Comparison of ENCODE assay signal across 8 cellular contexts in the genomic region with DNA sequence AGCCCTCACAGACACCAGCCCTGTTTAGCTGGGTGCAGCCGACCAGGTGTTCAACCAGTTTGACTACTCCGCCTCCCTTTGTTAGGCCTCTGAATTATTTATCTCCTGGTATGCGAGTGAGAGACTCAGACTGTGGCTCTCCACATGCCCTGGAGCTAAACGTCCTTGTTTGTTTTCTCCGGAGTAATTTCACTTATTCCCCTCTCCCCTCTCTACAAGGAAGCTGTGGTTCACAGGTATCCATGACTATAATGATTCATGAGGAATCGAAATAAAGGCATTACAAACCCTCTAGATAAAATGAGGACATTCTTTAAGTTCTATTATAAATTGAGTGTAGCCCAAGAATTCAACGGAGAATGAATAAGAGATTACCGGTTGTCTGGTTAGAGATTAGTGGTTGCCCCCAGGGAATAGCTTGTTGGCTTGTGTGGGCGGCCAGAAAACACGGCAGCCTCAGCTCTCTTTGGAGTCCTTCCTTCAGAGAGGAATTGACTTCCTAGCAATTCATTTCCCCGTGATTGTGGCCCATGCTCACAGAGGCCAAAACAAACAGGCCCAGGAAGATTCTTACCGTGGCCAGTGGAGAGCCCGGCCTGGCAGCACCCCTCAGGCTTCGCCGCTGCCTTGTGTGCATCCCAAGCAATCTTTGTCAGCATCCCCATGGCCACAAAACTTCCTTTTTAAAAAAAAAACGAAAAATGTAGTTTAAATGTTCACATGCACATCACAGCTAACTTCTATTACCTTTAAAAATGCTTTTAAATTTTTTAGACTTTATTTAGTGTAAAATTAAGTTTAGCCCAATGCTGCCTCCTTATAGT.
DNase-seq lines count a peak whose midpoint lies in the region; ATAC-seq, FAIRE-seq and TF ChIP-seq lines count a peak whose summit lies in the region.

No MANE protein-coding gene starts in this region.

- CTCF ChIA-PET in A549 (lab: Yijun Ruan, JAX) = interaction anchor here (0.6 to 1.6 kb wide), 4 partner anchors 12 to 46 kb away, joined by 3 to 5 read pairs (median 3); no protein-coding TSS in a partner anchor

- ATAC-seq in A549 (peak; percentile 78 to 83), aorta (ENCODE audit: low FRiP score) (peak; percentile 55), HG03442 (IDR thresholded peaks at IDR 0.05; ENCODE audit: unreplicated experiment) (no peak), HG03196 (IDR thresholded peaks at IDR 0.05; ENCODE audit: unreplicated experiment) (no peak)

- peak; percentile 46 to 74 for DNase-seq in A549 (ENCODE audit: low read depth in 1 of 2, low spot score in 1 of 2)
- DNase-seq in ascending aorta (ENCODE audit: low spot score in 2 of 2) = no peak
- DNase-seq in kidney epithelial cell (ENCODE audit: low read depth) = peak; percentile 88
- DNase-seq in aorta = peak in 1 of 2 donors; percentile 66
- DNase-seq in MM.1S = no peak

- peak overlapping the region; percentile 15; the same call in 1 of the 3 replicates for H3K4me3 ChIP-seq in A549
- peak overlapping the region; percentile 11; the same call in 1 of the 2 replicates for H3K4me3 ChIP-seq in HUES6 (ENCODE audit: low read depth, low read length)
- no peak overlapping the region for H3K4me3 ChIP-seq in ascending aorta
- H3K4me3 ChIP-seq in kidney epithelial cell (ENCODE audit: low read depth, low read length) = no peak overlapping the region
- H3K4me3 ChIP-seq in aorta (ENCODE audit: low read length in 2 of 2) = no peak overlapping the region
- H3K4me3 ChIP-seq in MM.1S (ENCODE audit: low read length) = no peak overlapping the region

- TF ChIP-seq POLR2A in A549 (IDR thresholded peaks at IDR 0.05; ENCODE audit: low read length) = no peak

- no peaks in the 10 kb centered on the region for H3K9me2 ChIP-seq in MM.1S (replicated peaks; ENCODE audit: insufficient read depth, low read length)

- FAIRE-seq in A549 (lab: Jason Lieb, UNC) = no peak

- TF ChIP-seq CTCF in A549 (IDR thresholded peaks at IDR 0.05) (no peak), ascending aorta (IDR thresholded peaks at IDR 0.05) (no peak), kidney epithelial cell (IDR thresholded peaks at IDR 0.05; ENCODE audit: insufficient read depth, low read length, poor library complexity, severe bottlenecking) (no peak), MM.1S (IDR thresholded peaks at IDR 0.05; ENCODE audit: low read length) (no peak)

- WGBS in A549 (ENCODE audit: missing lambda C conversion rate) = 7% methylated on average over 16 of the region's 16 CpGs
- 22 to 23% methylated on average over 16 of the region's 16 CpGs for WGBS in aorta, 2 donors

- H3K9me3 ChIP-seq in A549 (no peaks in the 10 kb centered on the region), HUES6 (ENCODE audit: control insufficient read depth, insufficient read depth, low read depth, low read length) (no peaks in the 10 kb centered on the region), ascending aorta (no peaks in the 10 kb centered on the region), aorta (ENCODE audit: control insufficient read depth, low read length) (no peaks in the 10 kb centered on the region), MM.1S (replicated peaks; ENCODE audit: insufficient read depth, low read length) (no peaks in the 10 kb centered on the region)

- no peak for TF ChIP-seq RAD21 in A549 (conservative IDR thresholded peaks at IDR 0.05 in 1 of 2, IDR thresholded peaks at IDR 0.05 in 1 of 2)

- no peak overlapping the region for H2AFZ ChIP-seq in MM.1S (ENCODE audit: low read length)

- peak overlapping the region; percentile 85 for H3K4me2 ChIP-seq in A549
- no peak overlapping the region for H3K4me2 ChIP-seq in MM.1S (ENCODE audit: low read depth, low read length)

- TF ChIP-seq EP300 in A549 (IDR thresholded peaks at IDR 0.05) = no peak

- H3K27me3 ChIP-seq in HUES6 (ENCODE audit: control insufficient read depth, insufficient read depth, low read length) (no peaks in the 10 kb centered on the region), ascending aorta (no peaks in the 10 kb centered on the region), kidney epithelial cell (ENCODE audit: control insufficient read depth, insufficient read depth, low read length) (no peaks in the 10 kb centered on the region), aorta (ENCODE audit: control insufficient read depth in 1 of 2, insufficient read depth in 2 of 2, low read length in 1 of 2) (no peaks in the 10 kb centered on the region), MM.1S (replicated peaks; ENCODE audit: insufficient read depth, low read length) (no peaks in the 10 kb centered on the region)

- H3K4me1 ChIP-seq in A549 (peaks cover 25% of the 10 kb centered on the region), HUES6 (ENCODE audit: control insufficient read depth, insufficient read depth, low read length) (peaks cover 22% of the 10 kb centered on the region), ascending aorta (peaks cover 0 to 8% of the 10 kb centered on the region in 2 donors), aorta (ENCODE audit: control insufficient read depth in 1 of 2, insufficient read depth in 2 of 2, low read length in 2 of 2) (no peaks in the 10 kb centered on the region), MM.1S (ENCODE audit: low read length) (no peaks in the 10 kb centered on the region)

- intact Hi-C loops in ascending aorta (cut with DNase I) = no loop called here
- intact Hi-C loops in aorta (cut with DNase I) = no loop called here

- H3K27ac ChIP-seq in A549 (peak overlapping the region; percentile 73 to 84), HUES6 (ENCODE audit: low read depth, low read length) (peak overlapping the region; percentile 87), ascending aorta (peak overlapping the region; percentile 35 to 61), aorta (ENCODE audit: low read depth in 1 of 2, low read length in 2 of 2) (peak overlapping the region in 1 of 2 donors; percentile 65), MM.1S (ENCODE audit: low read length) (no peak overlapping the region)

- POLR2A ChIA-PET in A549 (lab: Yijun Ruan, JAX) = interaction anchor here (0.6 to 1.7 kb wide), 3 partner anchors 40 to 61 kb away, joined by 3 to 12 read pairs (median 7); partner anchors contain the start of gene CBR4

- H3K79me2 ChIP-seq in MM.1S (ENCODE audit: low read length) = no peaks in the 10 kb centered on the region

- H3K36me3 ChIP-seq in HUES6 (ENCODE audit: control insufficient read depth, insufficient read depth, low read length) = no peaks in the 10 kb centered on the region
- H3K36me3 ChIP-seq in ascending aorta = no peaks in the 10 kb centered on the region
- H3K36me3 ChIP-seq in kidney epithelial cell (ENCODE audit: control insufficient read depth, insufficient read depth, low read length) = no peaks in the 10 kb centered on the region
- H3K36me3 ChIP-seq in aorta (ENCODE audit: control insufficient read depth in 1 of 2, insufficient read depth in 2 of 2, low read length in 1 of 2) = no peaks in the 10 kb centered on the region
- no peaks in the 10 kb centered on the region for H3K36me3 ChIP-seq in MM.1S (replicated peaks; ENCODE audit: insufficient read depth, low read length)

- H3K9ac ChIP-seq in HUES6 (ENCODE audit: low read length) = peak overlapping the region; percentile 31
- H3K9ac ChIP-seq in MM.1S (ENCODE audit: low read length) = no peak overlapping the region

- no peaks in the 10 kb centered on the region for H3F3A ChIP-seq in MM.1S (ENCODE audit: insufficient read depth, low read length)

- no peaks in the 10 kb centered on the region for H4K20me1 ChIP-seq in MM.1S (ENCODE audit: insufficient read depth, low read length)

TF ChIP-seq in A549, 52 proteins besides CTCF, POLR2A, EP300 and RAD21:
- TF ChIP-seq GATA3 (IDR thresholded peaks at IDR 0.05; ENCODE audit: borderline replicate concordance) (0 out of 2 replicates have a peak, but pooled peaks have one; percentile 18), FOSL2 (IDR thresholded peaks at IDR 0.05) (no peak), FOSL2 (CRISPR knock-in tag; IDR thresholded peaks at IDR 0.05) (peak; percentile 40), MAX (IDR thresholded peaks at IDR 0.05) (0 out of 2 replicates have a peak, but pooled peaks have one; percentile 11), MYC (IDR thresholded peaks at IDR 0.05; ENCODE audit: borderline replicate concordance, low read length) (no peak), HEYL (CRISPR knock-in tag; IDR thresholded peaks at IDR 0.05) (no peak)

Comparison
In these comparisons a context has a peak if more than half of its experiments do, and no peak if none do; other contexts are left out.
1. ATAC-seq: peak in A549 (2 of 2) and aorta (single experiment); none in HG03442 (single experiment) and HG03196 (single experiment).
2. DNase-seq: peak in A549 (2 of 2) and kidney epithelial cell (single experiment); none in ascending aorta (0 of 2) and MM.1S (single experiment).
3. H3K4me3 ChIP-seq: peak in A549 (single experiment) and HUES6 (single experiment); none in ascending aorta (0 of 2), kidney epithelial cell (single experiment), aorta (0 of 2) and MM.1S (single experiment).